8 cellular contexts compared by ENCODE assay signal in the genomic region with DNA sequence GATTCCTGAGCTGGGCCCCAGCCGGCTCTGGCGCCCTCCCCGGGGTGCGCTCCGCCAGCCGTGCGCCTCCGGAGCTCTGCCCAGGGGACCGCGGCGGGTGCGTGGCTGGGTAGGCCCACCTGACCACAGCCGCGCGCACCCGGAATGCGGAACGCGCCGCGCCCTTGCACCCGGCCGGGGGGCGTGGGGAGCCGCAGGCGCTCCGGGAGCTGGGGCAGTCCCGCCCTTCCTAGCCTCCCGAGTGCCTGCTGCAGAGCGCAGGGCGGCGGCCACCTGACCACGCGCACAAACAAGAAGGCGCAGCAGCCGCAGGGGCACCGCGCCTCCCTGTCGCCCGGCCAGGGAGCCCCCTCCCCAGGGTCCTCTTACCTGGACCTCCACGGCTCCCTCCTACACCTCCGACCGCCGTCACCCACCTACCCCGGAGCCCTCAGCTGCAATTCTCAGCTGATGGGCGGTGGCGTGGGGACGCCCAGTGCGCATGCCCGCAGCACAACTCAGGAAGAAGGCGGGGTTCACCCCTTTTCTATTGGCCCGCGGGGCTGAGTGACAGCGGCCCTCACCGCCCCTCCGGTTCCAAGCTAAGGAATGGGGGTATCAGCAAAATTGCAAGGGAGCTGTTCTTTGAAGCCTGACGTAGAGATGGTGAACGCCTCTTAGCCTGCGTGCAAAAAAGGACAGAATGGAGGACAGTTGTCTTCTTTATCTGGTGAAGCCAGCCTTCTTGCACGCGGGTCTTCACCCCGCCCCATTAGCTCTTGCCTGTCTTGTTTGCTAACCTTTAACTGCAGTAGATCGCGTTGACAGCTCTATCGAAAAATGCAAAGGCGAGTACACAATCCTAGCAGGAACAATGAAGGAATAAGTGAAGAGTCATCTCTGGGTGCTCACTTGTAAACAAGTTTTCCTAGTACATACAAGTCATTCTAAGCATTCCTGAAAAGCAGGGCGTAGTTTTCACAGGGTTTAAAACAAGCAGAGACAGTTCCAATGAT. TPM values are rescaled to one million over a fixed set of nuclear protein-coding genes. Genes with fewer than 3 reads are reported as not detected.
DNase-seq lines count a peak whose midpoint lies in the region; ATAC-seq, FAIRE-seq and TF ChIP-seq lines count a peak whose summit lies in the region.

A gene with protein sequence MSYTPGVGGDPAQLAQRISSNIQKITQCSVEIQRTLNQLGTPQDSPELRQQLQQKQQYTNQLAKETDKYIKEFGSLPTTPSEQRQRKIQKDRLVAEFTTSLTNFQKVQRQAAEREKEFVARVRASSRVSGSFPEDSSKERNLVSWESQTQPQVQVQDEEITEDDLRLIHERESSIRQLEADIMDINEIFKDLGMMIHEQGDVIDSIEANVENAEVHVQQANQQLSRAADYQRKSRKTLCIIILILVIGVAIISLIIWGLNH (minus strand): TSS at position 479 of the 995 bp plus-strand sequence. CDS start 9,586 bp downstream, outside the sequence.

- peak within 1 kb of the TSS; percentile 66 for H3K27ac ChIP-seq in HepG2 (ENCODE audit: extremely low read length, insufficient read depth, low read length)

- POLR2A ChIA-PET in activated CD4-positive, alpha-beta memory T cell treated with anti-CD3 and anti-CD28 coated beads for 36 hours (lab: Charles Lee), result interaction anchor here (0.7 to 1.6 kb wide), 6 partner anchors 17 to 307 kb away, joined by 3 to 6 read pairs (median 3); a partner anchor contains a TSS
- POLR2A ChIA-PET in HepG2 (lab: Yijun Ruan, JAX), result interaction anchor here (0.9 to 1.7 kb wide), 7 partner anchors 10 to 561 kb away, joined by 3 to 23 read pairs (median 7); a partner anchor contains a TSS

- TF ChIP-seq CTCF in CD14-positive monocyte (IDR thresholded peaks at IDR 0.05) (no peak), HepG2 (CRISPR knock-in tag; IDR thresholded peaks at IDR 0.05) (peak; percentile 32; the same call in 1 of the 2 replicates)

- WGBS in HepG2 (ENCODE audit: low lambda C conversion rate), result under 1% methylated on average over 29 of the region's 67 CpGs

- peak within 1 kb of the TSS; percentile 92 to 98 (median 97) for H3K27ac Mint-ChIP-seq in CD14-positive monocyte
- peak within 1 kb of the TSS; percentile 69 for H3K27ac Mint-ChIP-seq in activated CD4-positive, alpha-beta memory T cell treated with anti-CD3 and anti-CD28 coated beads for 36 hours

- H3K9me3 Mint-ChIP-seq in CD14-positive monocyte, result no peaks in the 10 kb centered on the region
- H3K9me3 Mint-ChIP-seq in activated CD4-positive, alpha-beta memory T cell treated with anti-CD3 and anti-CD28 coated beads for 36 hours, result no peaks in the 10 kb centered on the region

- H3K4me3 Mint-ChIP-seq in CD14-positive monocyte, result peak within 1 kb of the TSS; percentile 95 to 99
- H3K4me3 Mint-ChIP-seq in activated CD4-positive, alpha-beta memory T cell treated with anti-CD3 and anti-CD28 coated beads for 36 hours, result peak within 1 kb of the TSS; percentile 95

- peak; percentile 69 to 89 for TF ChIP-seq POLR2A in HepG2 (IDR thresholded peaks at IDR 0.05; ENCODE audit: insufficient read depth in 1 of 2, low read depth in 2 of 2, low read length in 2 of 2)

- BruUV-seq in HepG2 (replicated peaks; lab: Mats Ljungman, UMichigan), result TSS peak; percentile 54

- DNase-seq in CD14-positive monocyte (ENCODE audit: low spot score), result peak; percentile 80
- DNase-seq in NCI-H774 (lab: John Stamatoyannopoulos, UW), result peak; percentile 87
- peak; percentile 90 for DNase-seq in activated CD4-positive, alpha-beta memory T cell treated with anti-CD3 and anti-CD28 coated beads for 36 hours
- peak; percentile 63 to 87 for DNase-seq in dermis microvascular lymphatic vessel endothelial cell (ENCODE audit: low read depth in 2 of 2)
- peak; percentile 91 for DNase-seq in HepG2 (ENCODE audit: low spot score)
- DNase-seq in stimulated activated CD4-positive, alpha-beta T cell treated with anti-CD3 and anti-CD28 coated beads, Interleukin-2, amount 100 ng/mL, for 48 hours, result peak; percentile 75 to 76

- in situ Hi-C loops in HepG2 (cut with HindIII; ENCODE audit: extremely low pct_ligation_motif_present, low pct_unique_long_range_greater_than_20kb), result no loop called here

- intact Hi-C loops in CD14-positive monocyte (cut with micrococcal nuclease) (loop anchor here (5.0 to 10.0 kb wide), 2 partner anchors 152 to 299 kb away; a partner anchor contains a TSS), HepG2 (cut with micrococcal nuclease; ENCODE audit: unreplicated experiment) (loop anchor here (5.0 to 10.0 kb wide), 3 partner anchors 299 to 1439 kb away; a partner anchor contains a TSS)
- intact Hi-C loops in activated CD4-positive, alpha-beta memory T cell treated with anti-CD3 and anti-CD28 coated beads for 36 hours (cut with micrococcal nuclease), result loop anchor here (1.0 kb wide), 2 partner anchors 18 to 301 kb away; a partner anchor contains a TSS

- H3K9me3 ChIP-seq in HepG2 (ENCODE audit: low read length), result no peaks in the 10 kb centered on the region

- CTCF ChIA-PET in activated CD4-positive, alpha-beta memory T cell treated with anti-CD3 and anti-CD28 coated beads for 36 hours (lab: Charles Lee), result interaction anchor here (0.6 to 1.9 kb wide), 15 partner anchors 11 to 1431 kb away, joined by 3 to 6 read pairs (median 4); a partner anchor contains a TSS
- CTCF ChIA-PET in HepG2 (lab: Yijun Ruan, JAX; ENCODE audit: low intra/inter-chr PET ratio, low total read pairs), result no interaction called here

- peaks cover 0 to 2% (median 2%) of the 10 kb centered on the region in 3 donors for H3K27me3 Mint-ChIP-seq in CD14-positive monocyte (ENCODE audit: low read depth in 3 of 3)
- no peaks in the 10 kb centered on the region for H3K27me3 Mint-ChIP-seq in activated CD4-positive, alpha-beta memory T cell treated with anti-CD3 and anti-CD28 coated beads for 36 hours

- TF ChIP-seq EP300 in HepG2 (IDR thresholded peaks at IDR 0.05; ENCODE audit: low read depth in 2 of 2, low read length in 2 of 2), result no peak
- no peak; the same call in 1 of the 2 replicates for TF ChIP-seq EP300 in HepG2 (CRISPR knock-in tag; IDR thresholded peaks at IDR 0.05; ENCODE audit: borderline replicate concordance)

- peak within 1 kb of the TSS; percentile 92 for H3K4me2 ChIP-seq in HepG2 (ENCODE audit: low read depth, low read length)

- H3K4me1 ChIP-seq in HepG2 (ENCODE audit: insufficient read depth, low read length), result peaks cover 28% of the 10 kb centered on the region

- no peaks in the 10 kb centered on the region for H3K27me3 ChIP-seq in HepG2 (ENCODE audit: control insufficient read depth in 1 of 2, insufficient read depth in 2 of 2, low read length in 2 of 2)

- peak; percentile 86 for ATAC-seq in GM19372 (IDR thresholded peaks at IDR 0.05; ENCODE audit: low read depth, unreplicated experiment)
- peak; percentile 91 for ATAC-seq in HG03521 (IDR thresholded peaks at IDR 0.05; ENCODE audit: unreplicated experiment)
- peak; percentile 95 for ATAC-seq in HepG2

- peaks cover 33% of the 10 kb centered on the region for H3K79me2 ChIP-seq in HepG2 (ENCODE audit: insufficient read depth, low read length)

- H3K4me3 ChIP-seq in HepG2 (replicated peaks in 1 of 3; ENCODE audit: insufficient read depth in 1 of 3, low read depth in 2 of 3, low read length in 3 of 3), result peak within 1 kb of the TSS; percentile 82 to 89 (median 88)

- peak; percentile 56; the same call in 1 of the 2 replicates for TF ChIP-seq RAD21 in HepG2 (CRISPR knock-in tag; IDR thresholded peaks at IDR 0.05)

- H3K9ac ChIP-seq in HepG2 (ENCODE audit: insufficient read depth, low read depth, low read length), result peak within 1 kb of the TSS; percentile 76

- peaks cover 45% of the 10 kb centered on the region for H3K4me1 Mint-ChIP-seq in CD14-positive monocyte
- peaks cover 36% of the 10 kb centered on the region for H3K4me1 Mint-ChIP-seq in activated CD4-positive, alpha-beta memory T cell treated with anti-CD3 and anti-CD28 coated beads for 36 hours (ENCODE audit: low read depth)

- H4K20me1 ChIP-seq in HepG2 (ENCODE audit: insufficient read depth, low read length), result peaks cover 7% of the 10 kb centered on the region; the same call in 1 of the 2 replicates

- H2AFZ ChIP-seq in HepG2 (ENCODE audit: low read length), result peak within 1 kb of the TSS; percentile 85

- H3K36me3 Mint-ChIP-seq in CD14-positive monocyte, result peaks cover 10 to 12% of the 10 kb centered on the region in 2 donors
- H3K36me3 Mint-ChIP-seq in activated CD4-positive, alpha-beta memory T cell treated with anti-CD3 and anti-CD28 coated beads for 36 hours, result peaks cover 4% of the 10 kb centered on the region

- peak; percentile 64 for FAIRE-seq in HepG2 (lab: Jason Lieb, UNC)

- peaks cover 0 to 5% of the 10 kb centered on the region in 2 experiments; a peak in 3 of 5 replicates for H3K36me3 ChIP-seq in HepG2 (replicated peaks in 1 of 2; ENCODE audit: control insufficient read depth in 1 of 2, insufficient read depth in 2 of 2, low read length in 2 of 2)

TF ChIP-seq in HepG2, 621 proteins besides CTCF, POLR2A, EP300 and RAD21 (continues in another document):
- TF ChIP-seq ZKSCAN5 (CRISPR knock-in tag; IDR thresholded peaks at IDR 0.05), result no peak
- TF ChIP-seq NFE2L2 (IDR thresholded peaks at IDR 0.05; ENCODE audit: low read length), result no peak

RNA-seq across cellular contexts. Expression of the gene that starts here (rescaled TPM):
- polyA plus RNA-seq in CD14-positive monocyte (10 to 100 TPM; 81.7 to 85.1 TPM), HepG2 (2011; rRNA removed) (25.1 and 28.0 TPM in 2 replicates)
- total RNA-seq in activated CD4-positive, alpha-beta memory T cell treated with anti-CD3 and anti-CD28 coated beads for 36 hours, result 10 to 100 TPM; 16.2 to 19.0 TPM
- total RNA-seq in dermis microvascular lymphatic vessel endothelial cell (23.9 and 44.6 TPM in 2 replicates), HepG2 (2016; rRNA removed; fragmentation: Illumina TruSeq; extraction: Trizol) (34.7 and 40.6 TPM in 2 replicates)
- total RNA-seq in HepG2 (2016; cell fraction: cytosol; rRNA removed; fragmentation: Illumina TruSeq; extraction: Trizol; ENCODE audit: low read depth), result 9.1 and 12.7 TPM in 2 replicates
- 32.6 and 44.2 TPM in 2 replicates for total RNA-seq in HepG2 (2016; cell fraction: insoluble cytoplasmic fraction; rRNA removed; fragmentation: Illumina TruSeq; extraction: Trizol)
- 22.3 and 24.0 TPM in 2 replicates for total RNA-seq in HepG2 (2016; cell fraction: membrane; rRNA removed; fragmentation: Illumina TruSeq; extraction: Trizol)
- total RNA-seq in HepG2 (2016; cell fraction: nucleus; rRNA removed; fragmentation: Illumina TruSeq; extraction: Trizol), result 23.7 and 27.2 TPM in 2 replicates
- 12.2 and 15.6 TPM in 2 replicates for polyA plus RNA-seq in HepG2 (2011; cell fraction: cytosol; rRNA removed)
- polyA plus RNA-seq in HepG2 (2011; cell fraction: nucleus; rRNA removed), result 13.1 and 15.8 TPM in 2 replicates
- polyA plus RNA-seq in HepG2 (2012), result 25.0 and 25.6 TPM in 2 replicates
- 5.7 and 8.0 TPM in 2 replicates for polyA plus RNA-seq in HepG2 (2016; cell fraction: cytosol; fragmentation: Illumina TruSeq; extraction: Trizol; ENCODE audit: low read depth)
- 38.6 and 40.4 TPM in 2 replicates for polyA plus RNA-seq in HepG2 (2016; cell fraction: insoluble cytoplasmic fraction; fragmentation: Illumina TruSeq; extraction: Trizol; ENCODE audit: low read depth)
- polyA plus RNA-seq in HepG2 (2016; cell fraction: membrane; fragmentation: Illumina TruSeq; extraction: Trizol; ENCODE audit: low read depth), result 9.1 and 10.4 TPM in 2 replicates
- polyA plus RNA-seq in HepG2 (2016; cell fraction: nucleus; fragmentation: Illumina TruSeq; extraction: Trizol; ENCODE audit: insufficient read depth, low read depth), result 18.9 and 21.3 TPM in 2 replicates
- polyA minus RNA-seq in HepG2 (2011; rRNA and poly(A)+ RNA removed; ENCODE audit: low replicate concordance), result 4.0 and 12.0 TPM in 2 replicates
- polyA minus RNA-seq in HepG2 (2011; cell fraction: cytosol; rRNA and poly(A)+ RNA removed), result 22.2 and 23.8 TPM in 2 replicates
- 88.5 and 114 TPM in 2 replicates for polyA minus RNA-seq in HepG2 (2011; cell fraction: nucleus; rRNA and poly(A)+ RNA removed)

Comparison
In these comparisons a context has a peak if more than half of its experiments do, and no peak if none do; other contexts are left out.
1. Peak in every context shown above with its lines: DNase-seq, ATAC-seq, H3K4me3 ChIP-seq and H3K27ac ChIP-seq.